ENCODE assay signal across 8 cellular contexts in the genomic region with DNA sequence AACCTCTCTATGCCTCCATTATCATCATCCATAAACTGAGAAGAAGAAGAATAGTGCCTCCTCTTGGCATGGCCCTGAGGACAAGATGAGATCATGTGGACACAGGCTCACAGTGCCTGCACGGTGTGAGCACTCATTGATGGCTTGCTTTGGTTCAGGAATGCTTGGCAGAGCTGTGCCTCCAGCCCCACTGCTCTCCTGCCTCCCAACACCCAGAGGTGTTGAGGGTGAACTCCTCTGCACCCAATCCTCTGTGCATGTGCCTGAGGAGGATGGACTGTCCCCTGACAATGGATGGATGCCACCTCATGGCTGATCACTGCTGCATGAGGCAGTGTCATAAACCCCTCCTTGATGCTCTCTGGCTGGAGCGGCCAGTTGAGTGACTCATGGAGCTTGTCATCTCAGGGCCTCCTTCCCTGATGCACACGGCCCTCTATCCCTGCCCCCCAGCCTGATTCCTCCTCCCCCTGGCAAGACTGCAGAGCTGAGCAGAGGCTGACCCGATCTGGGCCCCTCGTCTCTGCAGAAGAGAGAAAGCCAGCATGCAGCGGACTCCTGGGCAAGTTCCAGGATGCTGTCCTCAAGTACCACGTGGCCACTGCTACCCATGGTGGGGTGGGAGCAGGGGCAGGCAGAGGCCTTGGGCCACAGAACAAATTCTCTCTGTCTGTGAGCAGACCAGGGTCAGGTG.
DNase-seq lines count a peak whose midpoint lies in the region; ATAC-seq lines count a peak whose summit lies in the region.

No MANE protein-coding gene starts in this region.

- ATAC-seq in GM18511 (IDR thresholded peaks at IDR 0.05; ENCODE audit: unreplicated experiment) (peak; percentile 26), HG03095 (IDR thresholded peaks at IDR 0.05; ENCODE audit: unreplicated experiment) (no peak), HG03342 (IDR thresholded peaks at IDR 0.05; ENCODE audit: unreplicated experiment) (no peak)

- in situ Hi-C loops in KBM-7 (cut with MboI; ENCODE audit: low pct_unique_long_range_greater_than_20kb, low sequenced_read_pairs), result no loop called here

- DNase-seq in HPDE6-E6E7 (ENCODE audit: extremely low spot score), result peak; percentile 64
- peak; percentile 44 for DNase-seq in epidermal melanocyte (ENCODE audit: insufficient read length, low spot score)
- DNase-seq in renal cortical epithelial cell (ENCODE audit: low read depth), result peak; percentile 75
- no peak for DNase-seq in stimulated activated CD4-positive, alpha-beta T cell treated with anti-CD3 and anti-CD28 coated beads, Interleukin-2, amount 100 ng/mL, for 24 hours
- DNase-seq in KBM-7, result no peak

Comparison
In these comparisons a context has a peak if more than half of its experiments do, and no peak if none do; other contexts are left out.
1. DNase-seq: peak in HPDE6-E6E7 (single experiment), epidermal melanocyte (single experiment) and renal cortical epithelial cell (single experiment); none in stimulated activated CD4-positive, alpha-beta T cell treated with anti-CD3 and anti-CD28 coated beads, Interleukin-2, amount 100 ng/mL, for 24 hours (0 of 2) and KBM-7 (single experiment).